In the genomic region with DNA sequence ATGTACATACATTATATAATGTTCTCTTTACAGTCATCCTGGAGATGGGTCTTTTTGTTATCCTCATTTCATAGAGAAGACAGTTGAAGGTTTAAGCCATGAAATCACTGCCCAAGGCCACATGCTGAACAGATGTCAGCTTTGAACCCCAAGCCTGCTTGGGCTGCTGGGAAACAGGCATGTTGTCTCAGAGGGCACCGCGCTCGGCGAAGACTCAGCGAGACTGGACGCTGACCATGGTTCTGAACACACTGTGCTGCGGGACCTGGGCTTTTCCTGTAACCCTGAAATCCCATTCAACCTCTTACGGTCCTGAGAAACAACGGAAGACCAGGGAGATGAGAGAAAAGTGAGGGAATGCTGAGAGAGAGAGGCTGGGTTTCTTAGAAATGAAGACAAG, we compare ENCODE assay signal across 1 cellular context.
A peak's percentile ranks its signal among the peaks of the same experiment; 100 is the strongest.
TF ChIP-seq lines count a peak whose summit lies in the region.

No MANE protein-coding gene starts in this region.

TF ChIP-seq in WTC11, 78 proteins besides CTCF, POLR2A, EP300 and RAD21 (continued from another document):
- TF ChIP-seq, protein P1, sequence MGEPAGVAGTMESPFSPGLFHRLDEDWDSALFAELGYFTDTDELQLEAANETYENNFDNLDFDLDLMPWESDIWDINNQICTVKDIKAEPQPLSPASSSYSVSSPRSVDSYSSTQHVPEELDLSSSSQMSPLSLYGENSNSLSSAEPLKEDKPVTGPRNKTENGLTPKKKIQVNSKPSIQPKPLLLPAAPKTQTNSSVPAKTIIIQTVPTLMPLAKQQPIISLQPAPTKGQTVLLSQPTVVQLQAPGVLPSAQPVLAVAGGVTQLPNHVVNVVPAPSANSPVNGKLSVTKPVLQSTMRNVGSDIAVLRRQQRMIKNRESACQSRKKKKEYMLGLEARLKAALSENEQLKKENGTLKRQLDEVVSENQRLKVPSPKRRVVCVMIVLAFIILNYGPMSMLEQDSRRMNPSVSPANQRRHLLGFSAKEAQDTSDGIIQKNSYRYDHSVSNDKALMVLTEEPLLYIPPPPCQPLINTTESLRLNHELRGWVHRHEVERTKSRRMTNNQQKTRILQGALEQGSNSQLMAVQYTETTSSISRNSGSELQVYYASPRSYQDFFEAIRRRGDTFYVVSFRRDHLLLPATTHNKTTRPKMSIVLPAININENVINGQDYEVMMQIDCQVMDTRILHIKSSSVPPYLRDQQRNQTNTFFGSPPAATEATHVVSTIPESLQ (CRISPR knock-in tag; IDR thresholded peaks at IDR 0.05): no peak
- TF ChIP-seq NR1H2 (CRISPR knock-in tag; IDR thresholded peaks at IDR 0.05) (no peak), ELF4 (CRISPR knock-in tag; IDR thresholded peaks at IDR 0.05; ENCODE audit: low read depth) (no peak), NR3C1 (CRISPR knock-in tag; conservative IDR thresholded peaks at IDR 0.05; ENCODE audit: low read depth) (no peak), ETV6 (CRISPR knock-in tag; IDR thresholded peaks at IDR 0.05) (peak; percentile 71; the same call in 1 of the 2 replicates), FOXK1 (CRISPR knock-in tag; IDR thresholded peaks at IDR 0.05) (peak; percentile 79), NFATC4 (CRISPR knock-in tag; IDR thresholded peaks at IDR 0.05) (no peak), JUN (CRISPR knock-in tag; IDR thresholded peaks at IDR 0.05) (peak; percentile 65; the same call in 1 of the 2 replicates), NR2C2 (CRISPR knock-in tag; IDR thresholded peaks at IDR 0.05) (0 out of 2 replicates have a peak, but pooled peaks have one; percentile 40), JAZF1 (CRISPR knock-in tag; IDR thresholded peaks at IDR 0.05) (no peak), ZNF121 (CRISPR knock-in tag; IDR thresholded peaks at IDR 0.05) (no peak), CREM (CRISPR knock-in tag; IDR thresholded peaks at IDR 0.05) (no peak), ATF1 (CRISPR knock-in tag; IDR thresholded peaks at IDR 0.05) (no peak), PRRX2 (CRISPR knock-in tag; IDR thresholded peaks at IDR 0.05) (no peak), ESRRA (CRISPR knock-in tag; IDR thresholded peaks at IDR 0.05; ENCODE audit: borderline replicate concordance) (0 out of 2 replicates have a peak, but pooled peaks have one; percentile 34), SMAD4 (CRISPR knock-in tag; IDR thresholded peaks at IDR 0.05) (peak; percentile 52; the same call in 1 of the 2 replicates), ZNF232 (CRISPR knock-in tag; IDR thresholded peaks at IDR 0.05) (0 out of 2 replicates have a peak, but pooled peaks have one; percentile 59)
- TF ChIP-seq, protein P2, sequence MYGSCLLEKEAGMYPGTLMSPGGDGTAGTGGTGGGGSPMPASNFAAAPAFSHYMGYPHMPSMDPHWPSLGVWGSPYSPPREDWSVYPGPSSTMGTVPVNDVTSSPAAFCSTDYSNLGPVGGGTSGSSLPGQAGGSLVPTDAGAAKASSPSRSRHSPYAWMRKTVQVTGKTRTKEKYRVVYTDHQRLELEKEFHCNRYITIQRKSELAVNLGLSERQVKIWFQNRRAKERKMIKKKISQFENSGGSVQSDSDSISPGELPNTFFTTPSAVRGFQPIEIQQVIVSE (CRISPR knock-in tag; IDR thresholded peaks at IDR 0.05; ENCODE audit: borderline replicate concordance): no peak
- TF ChIP-seq, protein P3, sequence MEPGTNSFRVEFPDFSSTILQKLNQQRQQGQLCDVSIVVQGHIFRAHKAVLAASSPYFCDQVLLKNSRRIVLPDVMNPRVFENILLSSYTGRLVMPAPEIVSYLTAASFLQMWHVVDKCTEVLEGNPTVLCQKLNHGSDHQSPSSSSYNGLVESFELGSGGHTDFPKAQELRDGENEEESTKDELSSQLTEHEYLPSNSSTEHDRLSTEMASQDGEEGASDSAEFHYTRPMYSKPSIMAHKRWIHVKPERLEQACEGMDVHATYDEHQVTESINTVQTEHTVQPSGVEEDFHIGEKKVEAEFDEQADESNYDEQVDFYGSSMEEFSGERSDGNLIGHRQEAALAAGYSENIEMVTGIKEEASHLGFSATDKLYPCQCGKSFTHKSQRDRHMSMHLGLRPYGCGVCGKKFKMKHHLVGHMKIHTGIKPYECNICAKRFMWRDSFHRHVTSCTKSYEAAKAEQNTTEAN (CRISPR knock-in tag; IDR thresholded peaks at IDR 0.05): no peak
- TF ChIP-seq, protein P4, sequence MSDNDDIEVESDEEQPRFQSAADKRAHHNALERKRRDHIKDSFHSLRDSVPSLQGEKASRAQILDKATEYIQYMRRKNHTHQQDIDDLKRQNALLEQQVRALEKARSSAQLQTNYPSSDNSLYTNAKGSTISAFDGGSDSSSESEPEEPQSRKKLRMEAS (CRISPR knock-in tag; IDR thresholded peaks at IDR 0.05): peak; percentile 52; the same call in 1 of the 2 replicates
- TF ChIP-seq, protein P5, sequence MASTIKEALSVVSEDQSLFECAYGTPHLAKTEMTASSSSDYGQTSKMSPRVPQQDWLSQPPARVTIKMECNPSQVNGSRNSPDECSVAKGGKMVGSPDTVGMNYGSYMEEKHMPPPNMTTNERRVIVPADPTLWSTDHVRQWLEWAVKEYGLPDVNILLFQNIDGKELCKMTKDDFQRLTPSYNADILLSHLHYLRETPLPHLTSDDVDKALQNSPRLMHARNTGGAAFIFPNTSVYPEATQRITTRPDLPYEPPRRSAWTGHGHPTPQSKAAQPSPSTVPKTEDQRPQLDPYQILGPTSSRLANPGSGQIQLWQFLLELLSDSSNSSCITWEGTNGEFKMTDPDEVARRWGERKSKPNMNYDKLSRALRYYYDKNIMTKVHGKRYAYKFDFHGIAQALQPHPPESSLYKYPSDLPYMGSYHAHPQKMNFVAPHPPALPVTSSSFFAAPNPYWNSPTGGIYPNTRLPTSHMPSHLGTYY (CRISPR knock-in tag; IDR thresholded peaks at IDR 0.05): no peak
- TF ChIP-seq, protein P6, sequence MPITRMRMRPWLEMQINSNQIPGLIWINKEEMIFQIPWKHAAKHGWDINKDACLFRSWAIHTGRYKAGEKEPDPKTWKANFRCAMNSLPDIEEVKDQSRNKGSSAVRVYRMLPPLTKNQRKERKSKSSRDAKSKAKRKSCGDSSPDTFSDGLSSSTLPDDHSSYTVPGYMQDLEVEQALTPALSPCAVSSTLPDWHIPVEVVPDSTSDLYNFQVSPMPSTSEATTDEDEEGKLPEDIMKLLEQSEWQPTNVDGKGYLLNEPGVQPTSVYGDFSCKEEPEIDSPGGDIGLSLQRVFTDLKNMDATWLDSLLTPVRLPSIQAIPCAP (CRISPR knock-in tag; IDR thresholded peaks at IDR 0.05): peak; percentile 63; the same call in 1 of the 2 replicates
- TF ChIP-seq, protein P7, sequence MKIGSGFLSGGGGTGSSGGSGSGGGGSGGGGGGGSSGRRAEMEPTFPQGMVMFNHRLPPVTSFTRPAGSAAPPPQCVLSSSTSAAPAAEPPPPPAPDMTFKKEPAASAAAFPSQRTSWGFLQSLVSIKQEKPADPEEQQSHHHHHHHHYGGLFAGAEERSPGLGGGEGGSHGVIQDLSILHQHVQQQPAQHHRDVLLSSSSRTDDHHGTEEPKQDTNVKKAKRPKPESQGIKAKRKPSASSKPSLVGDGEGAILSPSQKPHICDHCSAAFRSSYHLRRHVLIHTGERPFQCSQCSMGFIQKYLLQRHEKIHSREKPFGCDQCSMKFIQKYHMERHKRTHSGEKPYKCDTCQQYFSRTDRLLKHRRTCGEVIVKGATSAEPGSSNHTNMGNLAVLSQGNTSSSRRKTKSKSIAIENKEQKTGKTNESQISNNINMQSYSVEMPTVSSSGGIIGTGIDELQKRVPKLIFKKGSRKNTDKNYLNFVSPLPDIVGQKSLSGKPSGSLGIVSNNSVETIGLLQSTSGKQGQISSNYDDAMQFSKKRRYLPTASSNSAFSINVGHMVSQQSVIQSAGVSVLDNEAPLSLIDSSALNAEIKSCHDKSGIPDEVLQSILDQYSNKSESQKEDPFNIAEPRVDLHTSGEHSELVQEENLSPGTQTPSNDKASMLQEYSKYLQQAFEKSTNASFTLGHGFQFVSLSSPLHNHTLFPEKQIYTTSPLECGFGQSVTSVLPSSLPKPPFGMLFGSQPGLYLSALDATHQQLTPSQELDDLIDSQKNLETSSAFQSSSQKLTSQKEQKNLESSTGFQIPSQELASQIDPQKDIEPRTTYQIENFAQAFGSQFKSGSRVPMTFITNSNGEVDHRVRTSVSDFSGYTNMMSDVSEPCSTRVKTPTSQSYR (CRISPR knock-in tag; IDR thresholded peaks at IDR 0.05): peak; percentile 77; the same call in 1 of the 2 replicates
